ENCODE assay signal across 22 cellular contexts in the genomic region with DNA sequence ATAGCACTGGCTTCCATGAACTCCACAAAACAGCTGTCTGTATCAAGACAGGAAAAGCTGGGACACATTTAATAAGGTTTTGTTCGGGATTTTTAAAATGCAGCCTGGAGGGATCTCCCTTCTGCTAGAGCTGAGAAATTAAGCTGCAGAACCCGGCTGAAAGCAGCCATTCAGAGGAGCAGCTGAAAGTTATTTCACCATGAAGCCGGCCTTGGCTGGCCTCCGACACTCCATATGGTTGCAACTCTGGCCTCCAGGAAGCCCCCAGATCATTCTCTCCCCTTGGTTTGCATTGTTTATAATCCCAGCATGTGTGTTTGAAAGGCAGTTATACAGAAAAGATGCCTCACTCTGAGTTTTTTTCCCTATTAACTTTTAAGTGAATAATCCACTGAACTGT.
A peak's percentile ranks its signal among the peaks of the same experiment; 100 is the strongest.
DNase-seq lines count a peak whose midpoint lies in the region; ATAC-seq and TF ChIP-seq lines count a peak whose summit lies in the region.
"Had no signal": no experiment of that assay in that cellular context is flagged by ENCODE, and none has a peak within 500 bp of the region (broad histone marks: within the 10 kb centered on the region; RNA-seq: fewer than 3 reads in every experiment).

No MANE protein-coding gene starts in this region.

- ATAC-seq in left ventricle myocardium superior (peak; percentile 47), GM19351 (IDR thresholded peaks at IDR 0.05; ENCODE audit: unreplicated experiment) (no peak), GM18519 (IDR thresholded peaks at IDR 0.05; ENCODE audit: low FRiP score, unreplicated experiment) (no peak)
- ATAC-seq: HCT116, PC-3 had no signal

- H3K27ac Mint-ChIP-seq in brain: peak overlapping the region; percentile 38 to 91 (median 64)
- H3K27ac Mint-ChIP-seq: IgD-negative memory B cell had no signal

- peak overlapping the region in 3 of 5 experiments; percentile 16 to 45 (median 22) for H3K4me3 Mint-ChIP-seq in brain
- H3K4me3 Mint-ChIP-seq: IgD-negative memory B cell had no signal

- no peaks in the 10 kb centered on the region for H3K27me3 ChIP-seq in right atrium auricular region
- H3K27me3 ChIP-seq: SJSA1 had no signal

- H3K27me3 Mint-ChIP-seq in brain: no peaks in the 10 kb centered on the region

- H3K9me3 Mint-ChIP-seq in brain: no peaks in the 10 kb centered on the region
- H3K9me3 Mint-ChIP-seq: IgD-negative memory B cell had no signal

- DNase-seq in left ventricle myocardium superior: peak; percentile 51
- no peak for DNase-seq in right atrium auricular region (ENCODE audit: low spot score)
- DNase-seq in globus pallidus (ENCODE audit: low spot score): peak; percentile 4
- no peak for DNase-seq in dedifferentiated amniotic fluid mesenchymal stem cell (ENCODE audit: extremely low spot score)
- DNase-seq: Calu3, NCI-H1048, NCI-H1417, NCI-H187, NCI-H2081 treated with DMSO at 0.1 percent for 48 hours, NCI-H2171 treated with DMSO at 0.1 percent for 48 hours, NCI-H345, NCI-H524 treated with DMSO at 0.1 percent for 48 hours, NCI-H774, PC-3 had no signal

- H3K9me3 ChIP-seq in right atrium auricular region: no peaks in the 10 kb centered on the region
- H3K9me3 ChIP-seq: SJSA1 had no signal

- no peaks in the 10 kb centered on the region for H3K4me1 ChIP-seq in right atrium auricular region
- H3K4me1 ChIP-seq: SJSA1 had no signal

- intact Hi-C loops in left ventricle myocardium superior (cut with micrococcal nuclease): no loop called here

- TF ChIP-seq CTCF in right atrium auricular region (IDR thresholded peaks at IDR 0.05) (no peak), brain (conservative IDR thresholded peaks at IDR 0.05) (no peak)

- no peak overlapping the region for H3K4me3 ChIP-seq in right atrium auricular region
- H3K4me3 ChIP-seq: SJSA1 had no signal

- no peaks in the 10 kb centered on the region for H3K36me3 ChIP-seq in right atrium auricular region
- H3K36me3 ChIP-seq: SJSA1 had no signal

- no peaks in the 10 kb centered on the region for H3K36me3 Mint-ChIP-seq in brain
- H3K36me3 Mint-ChIP-seq: IgD-negative memory B cell had no signal

- no peak overlapping the region for H3K27ac ChIP-seq in right atrium auricular region
- H3K27ac ChIP-seq: HL-60, KMS-11, SJSA1 had no signal

- peaks cover 30% of the 10 kb centered on the region for H3K4me1 Mint-ChIP-seq in brain
- H3K4me1 Mint-ChIP-seq: IgD-negative memory B cell had no signal

Comparison
In these comparisons a context has a peak if more than half of its experiments do, and no peak if none do; other contexts are left out.
1. DNase-seq: peak in left ventricle myocardium superior (single experiment) and globus pallidus (single experiment); none in right atrium auricular region (single experiment) and dedifferentiated amniotic fluid mesenchymal stem cell (single experiment).